1 cellular context compared by ENCODE assay signal in genomic region chr4:71202703-71203102, GRCh38.
TF ChIP-seq lines count a peak whose summit lies in the region.

No MANE protein-coding gene starts in this region.

TF ChIP-seq in SK-N-SH, 30 proteins besides CTCF, POLR2A, EP300 and RAD21 (continued from another document):
- TF ChIP-seq ZBTB33 (IDR thresholded peaks at IDR 0.05; ENCODE audit: borderline replicate concordance, low read depth) (no peak), MXI1 (IDR thresholded peaks at IDR 0.05; ENCODE audit: low read depth, low read length) (no peak), SIN3A (IDR thresholded peaks at IDR 0.05; ENCODE audit: borderline replicate concordance, low read depth, low read length) (no peak), EZH2phosphoT487 (IDR thresholded peaks at IDR 0.05; ENCODE audit: borderline replicate concordance, low read depth) (no peak), GABPA (IDR thresholded peaks at IDR 0.05; ENCODE audit: low read depth) (no peak), POLR2AphosphoS5 (IDR thresholded peaks at IDR 0.05; ENCODE audit: low read depth, low read length) (no peak), FOXM1 (IDR thresholded peaks at IDR 0.05; ENCODE audit: low read depth) (no peak), CHD2 (IDR thresholded peaks at IDR 0.05; ENCODE audit: low read length, partially characterized antibody) (no peak), USF2 (IDR thresholded peaks at IDR 0.05; ENCODE audit: borderline replicate concordance, low read depth, low read length) (no peak), TEAD4 (IDR thresholded peaks at IDR 0.05; ENCODE audit: borderline replicate concordance, insufficient read depth) (no peak), USF1 (IDR thresholded peaks at IDR 0.05; ENCODE audit: borderline replicate concordance, low read depth) (no peak), TCF12 (IDR thresholded peaks at IDR 0.05) (no peak)
